Comparison of ENCODE assay signal across 24 cellular contexts in genomic region chr6:79186564-79186963, GRCh38.
"Had no signal": no experiment of that assay in that cellular context is flagged by ENCODE, and none has a peak within 500 bp of the region (broad histone marks: within the 10 kb centered on the region; RNA-seq: fewer than 3 reads in every experiment).

No MANE protein-coding gene starts in this region.

- H3K36me3 ChIP-seq: heart left ventricle, stomach, thoracic aorta, transverse colon had no signal

- H3K4me1 Mint-ChIP-seq: immature natural killer cell; naive thymus-derived CD4-positive, alpha-beta T cell; nephron progenitor cell had no signal

- H3K27ac Mint-ChIP-seq: immature natural killer cell; naive thymus-derived CD4-positive, alpha-beta T cell; nephron progenitor cell had no signal

- H3K4me3 ChIP-seq: dorsolateral prefrontal cortex, heart left ventricle, left ventricle myocardium inferior, lung, stomach, thoracic aorta, transverse colon had no signal

- DNase-seq: cortex of kidney; dorsolateral prefrontal cortex; effector CD8-positive, alpha-beta T cell; heart left ventricle; hippocampal formation; immature natural killer cell; left cardiac atrium; left ventricle myocardium inferior; mesenchymal stem cell; midbrain; naive thymus-derived CD4-positive, alpha-beta T cell; nephron progenitor cell; posterior cingulate gyrus; small intestine; stimulated activated CD4-positive, alpha-beta T cell treated with anti-CD3 and anti-CD28 coated beads, Interleukin-12 subunit alpha, Interleukin-12 subunit beta, amount 100 ng/mL, for 4 hours; stimulated activated naive CD4-positive, alpha-beta T cell; stomach; substantia nigra; transverse colon had no signal

- FAIRE-seq: frontal cortex, keratinocyte, small intestine had no signal

- H3K9me3 ChIP-seq: thoracic aorta had no signal

- H3K4me1 ChIP-seq: transverse colon had no signal

- H3K4me3 Mint-ChIP-seq: immature natural killer cell; naive thymus-derived CD4-positive, alpha-beta T cell; nephron progenitor cell had no signal

- H3K27me3 ChIP-seq: dorsolateral prefrontal cortex, heart left ventricle, stomach, transverse colon had no signal

- H3K27ac ChIP-seq: dorsolateral prefrontal cortex, heart left ventricle, left ventricle myocardium inferior, stomach, thoracic aorta, transverse colon had no signal

- ATAC-seq: esophagus mucosa; heart left ventricle; left cardiac atrium; naive thymus-derived CD4-positive, alpha-beta T cell had no signal
